Comparison of ENCODE assay signal across 1 cellular context in the genomic region with DNA sequence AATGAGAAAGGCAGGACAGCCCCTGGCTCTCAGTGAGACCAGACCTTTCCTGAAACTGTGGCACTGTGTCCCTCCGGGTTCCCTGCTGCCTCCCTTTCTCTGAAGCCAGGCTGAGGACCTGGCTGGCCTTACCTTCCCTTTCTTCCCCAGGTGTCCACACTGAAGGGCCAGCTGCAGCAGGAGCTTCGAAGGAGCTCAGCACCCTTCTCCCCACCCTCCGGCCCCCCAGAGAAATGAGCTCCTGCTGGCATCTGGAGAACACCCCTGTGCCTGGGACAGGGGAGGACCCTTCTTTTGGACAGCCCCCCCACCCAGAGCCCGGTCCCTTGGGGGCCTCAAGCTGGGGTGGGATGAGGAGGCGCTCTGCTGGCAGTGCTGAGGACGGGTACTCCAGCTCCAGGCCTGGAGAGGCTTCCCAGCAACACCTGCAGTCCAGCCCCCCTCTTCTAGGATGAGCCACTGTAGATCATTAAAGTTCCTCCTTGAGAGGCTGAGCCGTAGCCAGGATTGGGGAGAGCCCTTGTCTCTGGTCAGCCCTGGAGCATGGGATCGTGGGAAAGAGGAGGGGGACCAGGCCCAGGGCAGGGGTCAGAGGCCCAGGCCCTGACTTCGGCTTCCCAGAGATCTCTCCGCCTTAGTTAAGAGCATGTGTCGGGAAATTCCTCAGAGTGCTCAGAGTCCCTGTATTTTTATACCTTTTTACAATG.
TF ChIP-seq lines count a peak whose summit lies in the region.

No MANE protein-coding gene starts in this region.

TF ChIP-seq in K562, 482 proteins besides CTCF, POLR2A, EP300 and RAD21:
- TF ChIP-seq VEZF1 (CRISPR knock-in tag; IDR thresholded peaks at IDR 0.05): 0 out of 2 replicates have a peak, but pooled peaks have one; percentile 10
- TF ChIP-seq CREBBP (IDR thresholded peaks at IDR 0.05; ENCODE audit: low read depth, low read length): no peak
- no peak for TF ChIP-seq SRF (CRISPR knock-in tag; IDR thresholded peaks at IDR 0.05)
- TF ChIP-seq FOXP1 (CRISPR knock-in tag; IDR thresholded peaks at IDR 0.05): no peak
- no peak for TF ChIP-seq HNRNPL (IDR thresholded peaks at IDR 0.05; ENCODE audit: low read depth, low read length)
